Comparison of ENCODE assay signal across 1 cellular context in genomic region chr18:63316612-63317555, GRCh38.
TF ChIP-seq lines count a peak whose summit lies in the region.

No MANE protein-coding gene starts in this region.

TF ChIP-seq in GM12878, 131 proteins besides CTCF, POLR2A, EP300 and RAD21 (continued from another document and continues in another):
- TF ChIP-seq SMAD5 (IDR thresholded peaks at IDR 0.05; ENCODE audit: low read depth): no peak
- TF ChIP-seq IRF4 (IDR thresholded peaks at IDR 0.05; ENCODE audit: low read depth, low read length): no peak
- TF ChIP-seq ZNF24 (IDR thresholded peaks at IDR 0.05): no peak
- peak; percentile 42; the same call in 1 of the 2 replicates for TF ChIP-seq EED (IDR thresholded peaks at IDR 0.05; ENCODE audit: low read depth)
- no peak for TF ChIP-seq PRDM15 (CRISPR knock-in tag; IDR thresholded peaks at IDR 0.05)
- no peak for TF ChIP-seq ZNF274 (IDR thresholded peaks at IDR 0.05; ENCODE audit: insufficient read depth, insufficient read length)
- peak; percentile 55; the same call in 1 of the 2 replicates for TF ChIP-seq MXI1 (IDR thresholded peaks at IDR 0.05; ENCODE audit: low read depth, low read length)
- TF ChIP-seq STAT3 (IDR thresholded peaks at IDR 0.05; ENCODE audit: low read depth, low read length): no peak
- TF ChIP-seq EZH2 (IDR thresholded peaks at IDR 0.05; ENCODE audit: borderline replicate concordance, control insufficient read depth, low read depth, low read length): no peak
- no peak for TF ChIP-seq NRF1 (conservative IDR thresholded peaks at IDR 0.05; ENCODE audit: low read depth, low read length)
- TF ChIP-seq ZSCAN29 (IDR thresholded peaks at IDR 0.05): no peak
- TF ChIP-seq SIN3A (IDR thresholded peaks at IDR 0.05; ENCODE audit: low read depth, low read length): no peak
- TF ChIP-seq PAX8 (IDR thresholded peaks at IDR 0.05): no peak
- TF ChIP-seq CUX1 (IDR thresholded peaks at IDR 0.05; ENCODE audit: insufficient replicate concordance, low read depth, low read length): peak; percentile 5
- no peak for TF ChIP-seq HDAC2 (IDR thresholded peaks at IDR 0.05)
- TF ChIP-seq ZNF207 (IDR thresholded peaks at IDR 0.05; ENCODE audit: borderline replicate concordance): no peak
- no peak; the same call in 1 of the 2 replicates for TF ChIP-seq NBN (IDR thresholded peaks at IDR 0.05)
- no peak for TF ChIP-seq PML (IDR thresholded peaks at IDR 0.05; ENCODE audit: low read length)
- TF ChIP-seq POLR2AphosphoS5 (IDR thresholded peaks at IDR 0.05; ENCODE audit: low read length): peak; percentile 74
- no peak for TF ChIP-seq EGR1 (IDR thresholded peaks at IDR 0.05; ENCODE audit: borderline replicate concordance in 1 of 2, low read depth in 2 of 2, low read length in 2 of 2)
- no peak for TF ChIP-seq CEBPZ (IDR thresholded peaks at IDR 0.05; ENCODE audit: low read depth, low read length)
- TF ChIP-seq POU2F2 (IDR thresholded peaks at IDR 0.05; ENCODE audit: borderline replicate concordance, low read depth, low read length): peak; percentile 56; the same call in 1 of the 3 replicates
- no peak for TF ChIP-seq ESRRA (IDR thresholded peaks at IDR 0.05; ENCODE audit: low read length)
- TF ChIP-seq E2F4 (IDR thresholded peaks at IDR 0.05; ENCODE audit: low read depth, low read length): no peak
- TF ChIP-seq BHLHE40 (IDR thresholded peaks at IDR 0.05; ENCODE audit: borderline replicate concordance in 1 of 2, low read depth in 2 of 2, low read length in 1 of 2): 0 out of 4 replicates have a peak, but pooled peaks of 1 of the 2 experiments have one; percentile 28
- no peak; the same call in 1 of the 2 replicates for TF ChIP-seq RELB (IDR thresholded peaks at IDR 0.05; ENCODE audit: low read depth)
- TF ChIP-seq CHD4 (IDR thresholded peaks at IDR 0.05): no peak
- no peak for TF ChIP-seq BCLAF1 (IDR thresholded peaks at IDR 0.05)
- TF ChIP-seq CHD1 (IDR thresholded peaks at IDR 0.05; ENCODE audit: low read depth, low read length): 0 out of 2 replicates have a peak, but pooled peaks have one; percentile 91
- no peak for TF ChIP-seq RB1 (IDR thresholded peaks at IDR 0.05; ENCODE audit: borderline replicate concordance)
- 0 out of 2 replicates have a peak, but pooled peaks have one; percentile 18 for TF ChIP-seq PKNOX1 (IDR thresholded peaks at IDR 0.05)
- TF ChIP-seq SMAD1 (IDR thresholded peaks at IDR 0.05; ENCODE audit: low read depth, partially characterized antibody): peak; percentile 86
- TF ChIP-seq WRNIP1 (IDR thresholded peaks at IDR 0.05; ENCODE audit: borderline replicate concordance, low read depth, low read length): no peak
- no peak for TF ChIP-seq ZNF217 (IDR thresholded peaks at IDR 0.05)
- no peak for TF ChIP-seq CHD2 (IDR thresholded peaks at IDR 0.05; ENCODE audit: borderline replicate concordance, low read depth, low read length)
- no peak for TF ChIP-seq BCL11A (IDR thresholded peaks at IDR 0.05; ENCODE audit: low read depth, low read length)
- no peak for TF ChIP-seq JUND (IDR thresholded peaks at IDR 0.05; ENCODE audit: low read depth, low read length)
- no peak for TF ChIP-seq KAT2A (conservative IDR thresholded peaks at IDR 0.05; ENCODE audit: control insufficient read depth, low read depth, low read length)
- TF ChIP-seq CEBPB (IDR thresholded peaks at IDR 0.05; ENCODE audit: borderline replicate concordance in 1 of 2, low read depth in 2 of 2, low read length in 2 of 2): no peak
- peak; percentile 77 for TF ChIP-seq MLLT1 (IDR thresholded peaks at IDR 0.05)
- no peak for TF ChIP-seq HCFC1 (IDR thresholded peaks at IDR 0.05; ENCODE audit: low read length)
